7 cellular contexts compared by ENCODE assay signal in genomic region chr19:19385131-19385899, GRCh38.
DNase-seq lines count a peak whose midpoint lies in the region; ATAC-seq and TF ChIP-seq lines count a peak whose summit lies in the region.

No MANE protein-coding gene starts in this region.

- peak overlapping the region; percentile 76 for H3K27ac ChIP-seq in rectal smooth muscle tissue (ENCODE audit: low read depth, low read length)

- in situ Hi-C loops in astrocyte of the cerebellum (cut with HindIII; ENCODE audit: low sequenced_read_pairs), result no loop called here

- TF ChIP-seq CTCF in astrocyte of the cerebellum (IDR thresholded peaks at IDR 0.05; ENCODE audit: low read depth, low read length, missing control alignments), result no peak

- no peaks in the 10 kb centered on the region for H3K36me3 ChIP-seq in rectal smooth muscle tissue (ENCODE audit: control insufficient read depth, insufficient read depth, low read length)

- H3K4me3 ChIP-seq in astrocyte of the cerebellum (ENCODE audit: low read depth, low read length) (peak overlapping the region; percentile 78), rectal smooth muscle tissue (ENCODE audit: low read length) (peak overlapping the region; percentile 85)

- peak; percentile 99 for DNase-seq in NCI-H2029 (lab: John Stamatoyannopoulos, UW)
- peak; percentile 98 for DNase-seq in T-helper 9 cell
- peak; percentile 100 for DNase-seq in astrocyte of the cerebellum (ENCODE audit: low read depth)
- DNase-seq in hepatic stellate cell (ENCODE audit: low spot score), result peak; percentile 98

- H3K27me3 ChIP-seq in rectal smooth muscle tissue (ENCODE audit: control insufficient read depth, insufficient read depth, low read length), result no peaks in the 10 kb centered on the region

- H3K4me1 ChIP-seq in rectal smooth muscle tissue (ENCODE audit: control insufficient read depth, insufficient read depth, low read length), result peaks cover 13% of the 10 kb centered on the region

- peak overlapping the region; percentile 88 for H3K9ac ChIP-seq in rectal smooth muscle tissue (ENCODE audit: low read length)

- ATAC-seq in GM18508 (IDR thresholded peaks at IDR 0.05; ENCODE audit: insufficient read depth, unreplicated experiment) (peak; percentile 91), HG02981 (IDR thresholded peaks at IDR 0.05; ENCODE audit: unreplicated experiment) (peak; percentile 89)

Comparison
In these comparisons a context has a peak if more than half of its experiments do, and no peak if none do; other contexts are left out.
1. Peak in every context shown above with its lines: DNase-seq, ATAC-seq, H3K4me3 ChIP-seq and H3K27ac ChIP-seq.